ENCODE assay signal across 17 cellular contexts in genomic region chr1:98030976-98031375, GRCh38.
"Had no signal": no experiment of that assay in that cellular context is flagged by ENCODE, and none has a peak within 500 bp of the region (broad histone marks: within the 10 kb centered on the region; RNA-seq: fewer than 3 reads in every experiment).

No MANE protein-coding gene starts in this region.

- H3K36me3 ChIP-seq: neural progenitor cell, tibial nerve had no signal

- H3K79me2 ChIP-seq: parathyroid adenoma had no signal

- H3K9me3 ChIP-seq: tibial nerve had no signal

- H3K9ac ChIP-seq: neural progenitor cell, parathyroid adenoma had no signal

- H3K4me2 ChIP-seq: neural progenitor cell had no signal

- H3K27me3 ChIP-seq: dorsolateral prefrontal cortex, neural progenitor cell, tibial nerve had no signal

- H2AFZ ChIP-seq: neural progenitor cell, parathyroid adenoma had no signal

- DNase-seq: activated CD4-positive, alpha-beta T cell treated with anti-CD3 and anti-CD28 coated beads, Interleukin-2, amount 50 U/mL, for 1 hour; activated CD8-positive, alpha-beta memory T cell treated with anti-CD3 and anti-CD28 coated beads for 24 hours; activated gamma-delta T cell treated with Interleukin-2 at 50 U/mL for 16 hours; activated naive CD8-positive, alpha-beta T cell treated with anti-CD3 and anti-CD28 coated beads, Interleukin-2, amount 10 ng/mL, durations not matched to agents 7 days and 5 days; aorta; dorsolateral prefrontal cortex; hippocampal formation; midbrain; stimulated activated CD4-positive, alpha-beta T cell treated with anti-CD3 and anti-CD28 coated beads, Interleukin-15, amount 100 ng/mL, for 24 hours; stimulated activated CD4-positive, alpha-beta T cell treated with anti-CD3 and anti-CD28 coated beads, Interleukin-4, amount 100 ng/mL, for 1 hour; stimulated activated naive B cell treated with anti-CD40 and anti-IgM and Interleukin-4, amounts not matched to agents 10 μg/mL and 1 μg/mL and 100 μg/mL, for 72 hours; T1000 had no signal

- H3K4me1 ChIP-seq: parathyroid adenoma, tibial nerve had no signal

- H3K4me3 ChIP-seq: dorsolateral prefrontal cortex, neural progenitor cell, tibial nerve had no signal

- ATAC-seq: activated CD4-positive, CD25-positive, alpha-beta regulatory T cell treated with anti-CD3 and anti-CD28 coated beads, Interleukin-2, amount 50 U/mL, for 24 hours; left lobe of liver had no signal

- H3K27ac ChIP-seq: dorsolateral prefrontal cortex, neural progenitor cell, parathyroid adenoma, tibial nerve had no signal
